8 cellular contexts compared by ENCODE assay signal in the genomic region with DNA sequence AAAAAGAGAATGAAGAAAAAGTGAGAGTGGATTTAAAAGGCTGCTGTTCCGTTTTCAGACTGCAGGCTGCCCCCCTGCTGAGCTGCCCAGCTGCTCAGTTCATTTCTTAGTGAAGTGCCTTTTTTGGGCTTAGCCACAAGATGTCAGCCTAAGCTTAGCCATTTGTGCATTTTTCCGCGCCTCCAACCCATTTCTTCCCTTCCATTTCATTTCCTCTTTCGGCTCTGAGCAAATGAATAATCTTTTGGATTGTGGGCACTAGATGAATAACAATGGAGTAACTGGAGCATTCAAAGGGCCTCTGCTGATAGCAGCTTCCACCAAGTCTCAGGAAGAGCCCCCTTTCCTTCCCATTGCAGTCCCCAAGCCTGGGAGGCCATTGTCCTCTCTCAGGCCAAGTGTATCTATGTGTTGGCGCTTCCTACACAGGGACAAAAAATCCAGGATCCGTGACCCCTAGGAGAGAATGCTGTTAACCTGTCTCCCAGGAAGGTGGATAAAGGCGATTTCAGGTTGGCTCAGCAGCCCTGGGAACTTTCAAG.
DNase-seq lines count a peak whose midpoint lies in the region; FAIRE-seq and TF ChIP-seq lines count a peak whose summit lies in the region.

No MANE protein-coding gene starts in this region.

- BruUV-seq in OCI-LY7 (replicated peaks; lab: Mats Ljungman, UMichigan): no TSS peak

- POLR2A ChIA-PET in OCI-LY7 (lab: Charles Lee): interaction anchor here (1.0 kb wide), 1 partner anchor 13 kb away, joined by 3 read pairs; no protein-coding TSS in a partner anchor

- no peaks in the 10 kb centered on the region for H3K9me2 ChIP-seq in OCI-LY7 (ENCODE audit: insufficient read depth, low read length)

- no peaks in the 10 kb centered on the region for H3K36me3 ChIP-seq in OCI-LY7 (ENCODE audit: insufficient read depth, low read length)

- no peak overlapping the region for H3K4me2 ChIP-seq in OCI-LY7 (ENCODE audit: low read length)

- H2AFZ ChIP-seq in OCI-LY7 (ENCODE audit: low read length): no peak overlapping the region

- CTCF ChIA-PET in OCI-LY7 (lab: Charles Lee; ENCODE audit: unreplicated experiment): no interaction called here

- FAIRE-seq in H54 (lab: Jason Lieb, UNC) (peak; percentile 48), islet of Langerhans (lab: Jason Lieb, UNC) (peak; percentile 96)

- H3K4me3 ChIP-seq in OCI-LY7 (ENCODE audit: low read depth, low read length, poor library complexity, severe bottlenecking): no peak overlapping the region

- TF ChIP-seq POLR2A in H54 (IDR thresholded peaks at IDR 0.05; ENCODE audit: low read depth, low read length): no peak

- H3K9me3 ChIP-seq in OCI-LY7 (ENCODE audit: low read length): no peaks in the 10 kb centered on the region

- TF ChIP-seq CTCF in OCI-LY7 (conservative IDR thresholded peaks at IDR 0.05; ENCODE audit: low read length): peak; percentile 82

- no peaks in the 10 kb centered on the region for H3K79me2 ChIP-seq in OCI-LY7 (ENCODE audit: insufficient read depth, low read depth, low read length)

- no peak overlapping the region for H3K27ac ChIP-seq in OCI-LY7 (ENCODE audit: low read depth, low read length, poor library complexity, severe bottlenecking)

- no peaks in the 10 kb centered on the region for H3K4me1 ChIP-seq in OCI-LY7 (ENCODE audit: insufficient read depth, low read length, poor library complexity, severe bottlenecking)

- DNase-seq in 8988T: peak; percentile 34
- peak; percentile 28 for DNase-seq in GM04503 (ENCODE audit: low read depth)
- peak; percentile 26 for DNase-seq in H54 (ENCODE audit: insufficient read length, low spot score)
- peak; percentile 83 for DNase-seq in KBM-7
- DNase-seq in OCI-LY7 (ENCODE audit: low spot score): peak; percentile 57
- DNase-seq in T47D (ENCODE audit: low read depth in 1 of 2, low spot score in 1 of 2): peak; percentile 73 to 79
- DNase-seq in stimulated activated CD4-positive, alpha-beta T cell treated with anti-CD3 and anti-CD28 coated beads, Interleukin-2, amount 100 ng/mL, for 4 hours (ENCODE audit: low read depth): peak; percentile 0

- H4K20me1 ChIP-seq in OCI-LY7 (ENCODE audit: insufficient read depth, low read length): no peaks in the 10 kb centered on the region

- intact Hi-C loops in OCI-LY7 (cut with micrococcal nuclease; ENCODE audit: unreplicated experiment): loop anchor here (1.0 kb wide), 1 partner anchor 181 kb away; no protein-coding TSS in a partner anchor

- in situ Hi-C loops in KBM-7 (cut with MboI; ENCODE audit: low pct_unique_long_range_greater_than_20kb, low sequenced_read_pairs) (no loop called here), T47D (cut with HindIII; ENCODE audit: low pct_unique_long_range_greater_than_20kb, low sequenced_read_pairs) (no loop called here)

Comparison
In these comparisons a context has a peak if more than half of its experiments do, and no peak if none do; other contexts are left out.
1. DNase-seq: peak in every context shown above with its lines; median percentile 83 in KBM-7; 76 in T47D; 57 in OCI-LY7; 34 in 8988T; 28 in GM04503; 26 in H54; 0 in stimulated activated CD4-positive, alpha-beta T cell treated with anti-CD3 and anti-CD28 coated beads, Interleukin-2, amount 100 ng/mL, for 4 hours.